In the genomic region with DNA sequence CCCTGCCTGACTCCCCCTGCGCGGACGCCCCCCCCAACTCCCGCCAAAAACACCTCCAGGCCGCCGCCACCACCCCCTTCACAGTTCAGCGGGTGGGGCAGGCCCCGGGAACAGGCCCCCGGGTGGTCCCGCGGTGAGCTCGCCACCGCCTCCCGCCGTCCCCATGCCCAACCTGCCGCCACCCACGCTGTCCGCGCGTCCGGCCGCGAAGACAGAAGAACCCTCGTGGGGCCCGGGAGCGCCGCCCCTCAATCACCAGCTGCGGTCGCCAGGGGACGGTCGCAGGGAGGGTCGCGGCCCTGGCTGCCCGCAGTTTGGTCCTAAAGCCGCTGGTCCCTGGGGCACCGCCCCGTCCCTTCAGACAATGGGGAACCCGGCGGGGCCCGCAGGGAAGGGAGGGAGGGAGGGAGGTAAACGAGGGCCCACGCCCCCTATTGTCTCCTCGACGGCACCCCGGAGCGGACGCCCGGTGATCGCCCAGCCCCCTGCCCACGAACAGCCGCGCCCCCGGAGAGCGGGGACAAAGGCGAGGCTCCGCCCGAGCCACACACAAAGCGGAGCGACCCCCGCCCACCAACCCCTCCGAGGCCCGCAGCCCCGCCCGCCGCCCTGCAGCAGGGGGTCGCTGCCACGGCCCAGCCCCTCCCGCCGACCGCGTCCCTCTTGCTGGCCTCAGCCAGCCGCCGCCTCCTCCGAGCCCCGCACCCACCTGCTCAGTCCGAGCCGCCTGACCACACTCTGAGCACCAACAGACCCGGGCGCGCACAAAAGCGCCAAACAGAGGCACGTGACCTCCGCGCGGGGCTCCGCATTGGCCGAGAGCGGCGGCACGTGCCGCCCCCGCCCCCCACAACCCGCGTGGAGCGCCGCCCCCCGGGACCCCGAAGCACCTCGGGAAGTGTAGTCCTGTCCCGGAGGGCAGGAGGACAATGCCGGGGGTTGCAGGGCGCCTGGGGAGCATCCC, we compare ENCODE assay signal across 8 cellular contexts. TPM values are rescaled to one million over a fixed set of nuclear protein-coding genes. Genes with fewer than 3 reads are reported as not detected.
DNase-seq lines count a peak whose midpoint lies in the region; ATAC-seq and TF ChIP-seq lines count a peak whose summit lies in the region.

STMN1 (minus strand) TSS at position 740 of the 964 bp plus-strand sequence. CDS start 1,743 bp downstream, outside the sequence.

- in situ Hi-C loops in GM13976 (cut with MboI; ENCODE audit: low sequenced_read_pairs, unreplicated experiment) = no loop called here

- H3K9ac ChIP-seq in rectal smooth muscle tissue (ENCODE audit: low read length) = no peak within 1 kb of the TSS

- TF ChIP-seq CTCF in GM13976 (IDR thresholded peaks at IDR 0.05; ENCODE audit: borderline replicate concordance, control extremely low read depth, extremely low read depth, insufficient read depth, missing control alignments) = no peak
- no peak for TF ChIP-seq CTCF in right atrium auricular region (IDR thresholded peaks at IDR 0.05)
- TF ChIP-seq CTCF in vagina (IDR thresholded peaks at IDR 0.05) = no peak

- no peaks in the 10 kb centered on the region for H3K9me3 ChIP-seq in right atrium auricular region
- H3K9me3 ChIP-seq in vagina = no peaks in the 10 kb centered on the region

- TF ChIP-seq POLR2A in vagina (IDR thresholded peaks at IDR 0.05) = peak; percentile 89 to 90

- H3K27me3 ChIP-seq in right atrium auricular region = no peaks in the 10 kb centered on the region
- H3K27me3 ChIP-seq in rectal smooth muscle tissue (ENCODE audit: control insufficient read depth, insufficient read depth, low read length) = no peaks in the 10 kb centered on the region
- H3K27me3 ChIP-seq in vagina = no peaks in the 10 kb centered on the region

- H3K4me1 ChIP-seq in right atrium auricular region (peaks cover 0 to 30% of the 10 kb centered on the region in 2 donors), rectal smooth muscle tissue (ENCODE audit: control insufficient read depth, insufficient read depth, low read length) (peaks cover 6% of the 10 kb centered on the region), vagina (peaks cover 23% of the 10 kb centered on the region)

- peak within 1 kb of the TSS; percentile 43 to 75 for H3K27ac ChIP-seq in right atrium auricular region
- H3K27ac ChIP-seq in rectal smooth muscle tissue (ENCODE audit: low read depth, low read length) = peak within 1 kb of the TSS; percentile 14
- H3K27ac ChIP-seq in vagina = peak within 1 kb of the TSS; percentile 88

- peak within 1 kb of the TSS; percentile 47 to 76 for H3K4me3 ChIP-seq in right atrium auricular region
- H3K4me3 ChIP-seq in rectal smooth muscle tissue (ENCODE audit: low read length) = peak within 1 kb of the TSS; percentile 73
- H3K4me3 ChIP-seq in vagina = peak within 1 kb of the TSS; percentile 70 to 73

- peak; percentile 65 for ATAC-seq in HG02798 (IDR thresholded peaks at IDR 0.05; ENCODE audit: poor library complexity, unreplicated experiment)

- DNase-seq in GM13976 (ENCODE audit: low spot score) (peak; percentile 96), NCI-H146 treated with DMSO at 0.1 percent for 48 hours (lab: John Stamatoyannopoulos, UW; ENCODE audit: unreplicated experiment) (peak; percentile 79), anterior cingulate cortex (lab: John Stamatoyannopoulos, UW) (peak; percentile 51 to 97 (median 92)), right atrium auricular region (ENCODE audit: low spot score) (peak; percentile 90), vagina (ENCODE audit: extremely low spot score in 2 of 2) (peak in 1 of 2 donors; percentile 92)

- intact Hi-C loops in T-helper 2 cell treated with Interferon-gamma antibody and Interleukin-4, amounts not matched to agents 100 ng/mL and 5 ng/mL, for 36 hours (cut with micrococcal nuclease) = loop anchor here (1.0 to 5.0 kb wide), 6 partner anchors 11 to 526 kb away; partner anchors contain the start of genes AUNIP, DHDDS, PAFAH2 and PDIK1L
- intact Hi-C loops in vagina (cut with DNase I) = loop anchor here (5.0 kb wide), 1 partner anchor 91 kb away; the partner anchor contains the start of gene PAFAH2

- no peaks in the 10 kb centered on the region for H3K36me3 ChIP-seq in right atrium auricular region
- peaks cover 3% of the 10 kb centered on the region for H3K36me3 ChIP-seq in rectal smooth muscle tissue (ENCODE audit: control insufficient read depth, insufficient read depth, low read length)
- H3K36me3 ChIP-seq in vagina = peaks cover 0 to 3% of the 10 kb centered on the region in 2 donors

RNA-seq across cellular contexts. Expression of gene STMN1, which starts in this region (rescaled TPM):
- 527 and 531 TPM in 2 replicates for total RNA-seq in T-helper 2 cell treated with Interferon-gamma antibody and Interleukin-4, amounts not matched to agents 100 ng/mL and 5 ng/mL, for 36 hours
- total RNA-seq in right atrium auricular region (10 to 100 TPM; 13.4 to 21.0 TPM), vagina (91.8 TPM)

Comparison
In these comparisons a context has a peak if more than half of its experiments do, and no peak if none do; other contexts are left out.
1. H3K27ac ChIP-seq: peak in every context shown above with its lines; median percentile 88 in vagina; 59 in right atrium auricular region; 14 in rectal smooth muscle tissue.